ENCODE assay signal across 11 cellular contexts in the genomic region with DNA sequence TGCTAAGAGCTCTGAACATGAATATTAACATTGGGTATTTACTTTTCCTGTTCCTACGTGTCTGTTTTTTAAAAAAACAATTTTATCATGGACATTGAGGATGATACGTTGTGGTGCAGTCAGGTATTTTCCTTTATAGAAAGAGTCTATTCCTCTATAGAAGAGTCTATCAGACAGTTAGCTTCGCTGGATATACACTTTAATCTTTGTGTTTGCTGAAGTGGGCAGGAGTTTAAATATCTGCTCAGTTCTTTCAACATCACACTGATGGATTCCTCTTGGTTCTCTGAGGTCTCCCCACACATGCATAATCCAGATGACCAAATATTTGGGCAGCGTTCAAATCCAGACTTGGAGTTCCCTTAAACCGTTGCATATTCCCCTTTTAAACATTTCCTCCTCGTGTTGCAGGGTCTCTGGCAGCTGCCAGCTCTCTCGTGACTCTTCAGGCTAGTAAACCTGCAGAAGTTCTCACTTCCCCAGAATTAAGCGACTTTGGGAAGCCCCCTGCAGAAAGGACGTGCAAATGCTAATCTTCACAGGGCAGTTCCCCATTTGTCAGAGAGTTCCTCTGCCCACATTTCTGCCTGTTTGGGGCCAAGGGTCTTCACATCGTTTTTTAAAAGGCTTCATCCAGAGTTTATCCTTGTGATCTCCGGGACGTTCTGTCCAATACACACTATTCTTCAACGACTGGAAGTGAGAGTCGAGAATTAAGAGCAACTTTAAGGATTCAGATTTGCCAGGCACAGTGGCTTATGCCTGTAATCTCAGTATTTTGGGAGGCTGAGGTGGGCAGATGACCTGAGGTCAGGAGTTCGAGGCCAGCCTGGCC. TPM values are rescaled to one million over a fixed set of nuclear protein-coding genes. Genes with fewer than 3 reads are reported as not detected.
A peak's percentile ranks its signal among the peaks of the same experiment; 100 is the strongest.
DNase-seq lines count a peak whose midpoint lies in the region; ATAC-seq lines count a peak whose summit lies in the region.
"Had no signal": no experiment of that assay in that cellular context is flagged by ENCODE, and none has a peak within 500 bp of the region (broad histone marks: within the 10 kb centered on the region; RNA-seq: fewer than 3 reads in every experiment).

No MANE protein-coding gene starts in this region.

- H3K9me3 ChIP-seq in HAP-1: no peaks in the 10 kb centered on the region

- H3K27me3 ChIP-seq in HAP-1 (ENCODE audit: low read depth): no peaks in the 10 kb centered on the region

- no peaks in the 10 kb centered on the region for H3K9me3 Mint-ChIP-seq in activated naive CD4-positive, alpha-beta T cell treated with anti-CD3 and anti-CD28 coated beads, Interleukin-2, amount 10 ng/mL, durations not matched to agents 7 days and 5 days

- ATAC-seq in GM18499 (IDR thresholded peaks at IDR 0.05; ENCODE audit: insufficient read depth, unreplicated experiment): peak; percentile 60
- peak; percentile 85 for ATAC-seq in GM21447 (IDR thresholded peaks at IDR 0.05; ENCODE audit: unreplicated experiment)
- peak; percentile 78 for ATAC-seq in HG03342 (IDR thresholded peaks at IDR 0.05; ENCODE audit: unreplicated experiment)
- ATAC-seq in left colon: peak; percentile 9

- intact Hi-C loops in left colon (cut with DNase I, micrococcal nuclease): no loop called here

- CTCF ChIA-PET in activated naive CD4-positive, alpha-beta T cell treated with anti-CD3 and anti-CD28 coated beads, Interleukin-2, amount 10 ng/mL, durations not matched to agents 7 days and 5 days (lab: Charles Lee): no interaction called here

- DNase-seq in left colon: no peak
- no peak for DNase-seq in activated naive CD4-positive, alpha-beta T cell treated with anti-CD3 and anti-CD28 coated beads, Interleukin-2, amount 50 U/mL, for 16 hours
- DNase-seq in NCI-H1930 (lab: John Stamatoyannopoulos, UW): no peak
- DNase-seq in activated naive CD4-positive, alpha-beta T cell treated with anti-CD3 and anti-CD28 coated beads, Interleukin-2, amount 10 ng/mL, durations not matched to agents 7 days and 5 days: no peak
- DNase-seq in HAP-1 (ENCODE audit: low spot score in 2 of 2): no peak
- DNase-seq: activated naive CD4-positive, alpha-beta T cell; stimulated activated CD4-positive, alpha-beta T cell treated with anti-CD3 and anti-CD28 coated beads, Interleukin-2, amount 100 ng/mL, for 24 hours had no signal

- no peak overlapping the region for H3K4me3 ChIP-seq in HAP-1
- H3K4me3 ChIP-seq: SK-N-MC had no signal

- no peaks in the 10 kb centered on the region for H3K4me1 Mint-ChIP-seq in activated naive CD4-positive, alpha-beta T cell treated with anti-CD3 and anti-CD28 coated beads, Interleukin-2, amount 10 ng/mL, durations not matched to agents 7 days and 5 days

- no peaks in the 10 kb centered on the region for H3K4me1 ChIP-seq in HAP-1

- H3K4me3 Mint-ChIP-seq in activated naive CD4-positive, alpha-beta T cell treated with anti-CD3 and anti-CD28 coated beads, Interleukin-2, amount 10 ng/mL, durations not matched to agents 7 days and 5 days: no peak overlapping the region

- H3K27me3 Mint-ChIP-seq in activated naive CD4-positive, alpha-beta T cell treated with anti-CD3 and anti-CD28 coated beads, Interleukin-2, amount 10 ng/mL, durations not matched to agents 7 days and 5 days: peaks cover 11% of the 10 kb centered on the region

- no peaks in the 10 kb centered on the region for H3K36me3 Mint-ChIP-seq in activated naive CD4-positive, alpha-beta T cell treated with anti-CD3 and anti-CD28 coated beads, Interleukin-2, amount 10 ng/mL, durations not matched to agents 7 days and 5 days

- no peaks in the 10 kb centered on the region for H3K36me3 ChIP-seq in HAP-1 (replicated peaks)

- in situ Hi-C loops in HAP-1 (cut with MboI; ENCODE audit: low sequenced_read_pairs): no loop called here

- H3K27ac Mint-ChIP-seq in activated naive CD4-positive, alpha-beta T cell treated with anti-CD3 and anti-CD28 coated beads, Interleukin-2, amount 10 ng/mL, durations not matched to agents 7 days and 5 days: no peak overlapping the region

RNA-seq across cellular contexts. Expression of a gene that starts 20.5 kb away (rescaled TPM):
- 10 to 100 TPM; 32.2 to 38.1 TPM for total RNA-seq in left colon

RNA-seq across cellular contexts. Expression of a gene that starts 20.5 kb away (rescaled TPM):
- 10 to 100 TPM; 41.5 to 56.3 TPM for total RNA-seq in left colon

Comparison
In these comparisons a context has a peak if more than half of its experiments do, and no peak if none do; other contexts are left out.
1. ATAC-seq: peak in every context shown above with its lines; median percentile 85 in GM21447; 78 in HG03342; 60 in GM18499; 9 in left colon.